Comparison of ENCODE assay signal across 8 cellular contexts in the genomic region with DNA sequence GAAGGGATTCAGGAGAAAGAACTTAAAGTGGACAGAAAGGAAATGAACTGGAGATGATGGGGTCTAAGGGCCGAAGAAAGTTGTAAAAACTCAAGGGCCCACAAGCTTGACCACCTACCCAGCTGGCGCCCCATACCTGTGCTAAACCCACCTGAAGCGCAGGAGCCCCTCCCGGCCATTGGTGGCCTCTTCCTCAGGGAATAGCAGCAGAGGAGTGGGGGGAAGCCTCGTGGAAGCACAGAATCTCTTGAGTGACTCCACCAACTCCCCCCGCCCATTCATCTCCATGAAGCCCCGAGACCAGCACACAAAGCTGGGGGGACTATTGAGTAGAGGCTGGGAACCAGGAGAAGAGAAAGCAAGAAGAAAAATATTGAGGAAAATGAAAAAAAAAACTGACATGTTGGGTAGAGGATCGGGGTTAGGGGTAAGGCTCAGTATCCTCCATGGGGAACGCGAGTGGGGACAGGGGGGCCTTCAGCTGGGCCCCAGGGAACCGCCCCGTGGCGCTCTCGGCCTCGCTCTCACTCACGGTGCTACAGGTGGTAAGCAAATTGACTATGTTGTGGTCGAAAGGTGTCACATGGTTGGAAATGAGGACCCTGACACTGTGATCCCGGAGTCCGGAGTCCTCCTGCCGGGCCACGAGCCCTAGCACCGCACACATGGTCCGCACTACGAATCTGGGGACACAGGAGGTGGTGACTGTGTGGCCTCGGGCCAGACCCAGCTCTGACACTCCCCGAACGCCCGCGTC. TPM values are rescaled to one million over a fixed set of nuclear protein-coding genes. Genes with fewer than 3 reads are reported as not detected.
DNase-seq lines count a peak whose midpoint lies in the region; ATAC-seq and TF ChIP-seq lines count a peak whose summit lies in the region.

No MANE protein-coding gene starts in this region.

- in situ Hi-C loops in brain microvascular endothelial cell (cut with HindIII; ENCODE audit: low pct_ligation_motif_present, low sequenced_read_pairs), result no loop called here

- peak; percentile 14 to 30 for ATAC-seq in lower lobe of right lung
- ATAC-seq in upper lobe of right lung, result peak; percentile 8

- H3K9me3 ChIP-seq in BE2C, result no peaks in the 10 kb centered on the region
- H3K9me3 ChIP-seq in lower lobe of right lung, result no peaks in the 10 kb centered on the region
- H3K9me3 ChIP-seq in upper lobe of right lung, result no peaks in the 10 kb centered on the region

- H3K4me1 ChIP-seq in BE2C, result no peaks in the 10 kb centered on the region
- peaks cover 28% of the 10 kb centered on the region for H3K4me1 ChIP-seq in lower lobe of right lung
- peaks cover 24% of the 10 kb centered on the region for H3K4me1 ChIP-seq in upper lobe of right lung

- no peak for TF ChIP-seq POLR2A in erythroblast (IDR thresholded peaks at IDR 0.05; ENCODE audit: low read length)

- H3K36me3 ChIP-seq in BE2C, result peaks cover 31% of the 10 kb centered on the region
- peaks cover 21% of the 10 kb centered on the region for H3K36me3 ChIP-seq in brain microvascular endothelial cell (replicated peaks)
- peaks cover 54% of the 10 kb centered on the region for H3K36me3 ChIP-seq in lower lobe of right lung
- H3K36me3 ChIP-seq in upper lobe of right lung, result peaks cover 37% of the 10 kb centered on the region

- H3K27me3 ChIP-seq in BE2C (no peaks in the 10 kb centered on the region), HL-60 (ENCODE audit: insufficient read depth, poor library complexity, severe bottlenecking) (no peaks in the 10 kb centered on the region), brain microvascular endothelial cell (replicated peaks) (no peaks in the 10 kb centered on the region), lower lobe of right lung (ENCODE audit: low read depth) (no peaks in the 10 kb centered on the region), upper lobe of right lung (no peaks in the 10 kb centered on the region)

- H3K27ac ChIP-seq in HL-60 (replicated peaks) (peak overlapping the region; percentile 93), brain microvascular endothelial cell (peak overlapping the region; percentile 76), lower lobe of right lung (peak overlapping the region; percentile 94), upper lobe of right lung (peak overlapping the region; percentile 95)

- DNase-seq in BE2C, result no peak
- DNase-seq in GM20000 (ENCODE audit: low spot score), result peak; percentile 35
- no peak for DNase-seq in HL-60 (ENCODE audit: low read depth in 1 of 2, low spot score in 1 of 2)
- DNase-seq in brain microvascular endothelial cell, result no peak
- DNase-seq in lower lobe of right lung, result no peak
- DNase-seq in upper lobe of right lung, result no peak
- DNase-seq in erythroblast (lab: John Stamatoyannopoulos, UW), result no peak
- no peak for DNase-seq in HCEC 1CT

- intact Hi-C loops in lower lobe of right lung (cut with DNase I), result no loop called here
- intact Hi-C loops in upper lobe of right lung (cut with DNase I), result no loop called here

- no peak for TF ChIP-seq CTCF in BE2C (IDR thresholded peaks at IDR 0.05; ENCODE audit: low read depth, low read length)
- TF ChIP-seq CTCF in GM20000 (IDR thresholded peaks at IDR 0.05; ENCODE audit: extremely low read depth, missing control alignments), result no peak
- no peak for TF ChIP-seq CTCF in HL-60 (IDR thresholded peaks at IDR 0.05; ENCODE audit: insufficient read depth, low read length)
- TF ChIP-seq CTCF in brain microvascular endothelial cell (IDR thresholded peaks at IDR 0.05; ENCODE audit: low read depth, low read length, missing control alignments), result no peak
- TF ChIP-seq CTCF in lower lobe of right lung (IDR thresholded peaks at IDR 0.05), result no peak
- no peak for TF ChIP-seq CTCF in upper lobe of right lung (IDR thresholded peaks at IDR 0.05)

- H3K4me3 ChIP-seq in BE2C (ENCODE audit: low read depth, low read length) (peak overlapping the region; percentile 87), HL-60 (replicated peaks; ENCODE audit: insufficient read depth, low read length) (peak overlapping the region; percentile 96), brain microvascular endothelial cell (ENCODE audit: low read depth, low read length) (peak overlapping the region; percentile 99), lower lobe of right lung (peak overlapping the region; percentile 98), upper lobe of right lung (peak overlapping the region; percentile 99)

RNA-seq across cellular contexts. Expression of a gene that starts 0.7 kb away (rescaled TPM):
- 222 TPM for polyA plus RNA-seq in BE2C (2012; ENCODE audit: insufficient read depth, insufficient read length, low read depth)
- total RNA-seq in lower lobe of right lung, result 122 TPM
- 119 TPM for total RNA-seq in upper lobe of right lung

RNA-seq across cellular contexts. Expression of a gene that starts 1.0 kb away (rescaled TPM):
- polyA plus RNA-seq in BE2C (2012; ENCODE audit: insufficient read depth, insufficient read length, low read depth), result 52.4 TPM
- 34.3 TPM for total RNA-seq in lower lobe of right lung
- total RNA-seq in upper lobe of right lung, result 31.4 TPM

RNA-seq across cellular contexts. Expression of a gene that starts 2.7 kb away (rescaled TPM):
- polyA plus RNA-seq in BE2C (2012; ENCODE audit: insufficient read depth, insufficient read length, low read depth), result 15.8 TPM
- total RNA-seq in lower lobe of right lung, result 0.44 TPM
- total RNA-seq in upper lobe of right lung, result not detected

RNA-seq across cellular contexts. Expression of a gene that starts 14.5 kb away (rescaled TPM):
- 27.0 TPM for polyA plus RNA-seq in BE2C (2012; ENCODE audit: insufficient read depth, insufficient read length, low read depth)
- total RNA-seq in lower lobe of right lung (not detected), upper lobe of right lung (not detected)

RNA-seq across cellular contexts. Expression of a gene that starts 21.3 kb away (rescaled TPM):
- polyA plus RNA-seq in BE2C (2012; ENCODE audit: insufficient read depth, insufficient read length, low read depth), result 24.9 TPM
- total RNA-seq in lower lobe of right lung, result 28.4 TPM
- total RNA-seq in upper lobe of right lung, result 30.1 TPM
